8 cellular contexts compared by ENCODE assay signal in genomic region chrX:54180403-54180802, GRCh38. TPM values are rescaled to one million over a fixed set of nuclear protein-coding genes. Genes with fewer than 3 reads are reported as not detected.
A peak's percentile ranks its signal among the peaks of the same experiment; 100 is the strongest.
DNase-seq lines count a peak whose midpoint lies in the region; ATAC-seq, FAIRE-seq and TF ChIP-seq lines count a peak whose summit lies in the region.

No MANE protein-coding gene starts in this region.

- peaks cover 7 to 26% of the 10 kb centered on the region in 2 donors for H3K36me3 Mint-ChIP-seq in CD4-positive, alpha-beta memory T cell
- H3K36me3 Mint-ChIP-seq in astrocyte (ENCODE audit: low read depth, unreplicated experiment): no peaks in the 10 kb centered on the region
- H3K36me3 Mint-ChIP-seq in mesothelial cell of epicardium: no peaks in the 10 kb centered on the region

- H3K79me2 ChIP-seq in astrocyte (ENCODE audit: insufficient read depth, low read length) (peaks cover 73% of the 10 kb centered on the region), mesendoderm (ENCODE audit: control insufficient read depth, insufficient read depth, low read length) (peaks cover 24% of the 10 kb centered on the region)

- no peaks in the 10 kb centered on the region for H3K36me3 ChIP-seq in CD4-positive, alpha-beta memory T cell (ENCODE audit: insufficient read depth, low read length)
- no peaks in the 10 kb centered on the region for H3K36me3 ChIP-seq in astrocyte (ENCODE audit: insufficient read depth, low read length)
- no peaks in the 10 kb centered on the region for H3K36me3 ChIP-seq in mesendoderm (ENCODE audit: control insufficient read depth, insufficient read depth, low read length)

- H3K56ac ChIP-seq in mesendoderm (ENCODE audit: low read length): no peak overlapping the region

- H3K4me1 ChIP-seq in CD4-positive, alpha-beta memory T cell (ENCODE audit: insufficient read depth, low read length): peaks cover 29% of the 10 kb centered on the region
- H3K4me1 ChIP-seq in astrocyte (ENCODE audit: insufficient read depth, low read length) (peaks cover 20% of the 10 kb centered on the region), mesendoderm (ENCODE audit: control insufficient read depth, low read depth, low read length) (peaks cover 4% of the 10 kb centered on the region)

- H3K18ac ChIP-seq in mesendoderm (ENCODE audit: low read length): no peak overlapping the region

- peak overlapping the region in 7 of 8 donors; percentile 2 to 84 (median 37) for H3K4me3 Mint-ChIP-seq in CD4-positive, alpha-beta memory T cell
- H3K4me3 Mint-ChIP-seq in astrocyte (ENCODE audit: unreplicated experiment) (peak overlapping the region; percentile 92), mesothelial cell of epicardium (peak overlapping the region; percentile 72)

- H3K4me2 ChIP-seq in astrocyte (ENCODE audit: low read length) (peak overlapping the region; percentile 99), mesendoderm (ENCODE audit: low read length) (no peak overlapping the region)

- H4K8ac ChIP-seq in mesendoderm (ENCODE audit: low read depth, low read length): no peak overlapping the region

- H3K27ac ChIP-seq in CD4-positive, alpha-beta memory T cell (ENCODE audit: low read depth, low read length): no peak overlapping the region
- H3K27ac ChIP-seq in HL-60 (replicated peaks): no peak overlapping the region
- H3K27ac ChIP-seq in astrocyte (ENCODE audit: low read depth, low read length): peak overlapping the region; percentile 66
- no peak overlapping the region for H3K27ac ChIP-seq in substantia nigra (ENCODE audit: low read depth, low read length, poor library complexity, severe bottlenecking)
- H3K27ac ChIP-seq in mesendoderm (ENCODE audit: low read depth, low read length): no peak overlapping the region

- H3K9me3 Mint-ChIP-seq in CD4-positive, alpha-beta memory T cell: peaks cover 0 to 2% (median 0%) of the 10 kb centered on the region in 8 donors
- no peaks in the 10 kb centered on the region for H3K9me3 Mint-ChIP-seq in astrocyte (ENCODE audit: unreplicated experiment)
- peaks cover 28% of the 10 kb centered on the region for H3K9me3 Mint-ChIP-seq in mesothelial cell of epicardium

- no peak overlapping the region for H2AK5ac ChIP-seq in mesendoderm (ENCODE audit: low read length)

- no peak overlapping the region for H3K4me3 ChIP-seq in CD4-positive, alpha-beta memory T cell (ENCODE audit: low read length in 2 of 2)
- H3K4me3 ChIP-seq in HL-60 (replicated peaks; ENCODE audit: insufficient read depth, low read length) (peak overlapping the region; percentile 65), astrocyte (ENCODE audit: insufficient read depth, low read depth, low read length) (peak overlapping the region; percentile 69), mesendoderm (ENCODE audit: low read length) (no peak overlapping the region)

- peaks cover 31% of the 10 kb centered on the region for H4K20me1 ChIP-seq in astrocyte (ENCODE audit: insufficient read depth, low read length)

- no peak overlapping the region for H3K4ac ChIP-seq in mesendoderm (ENCODE audit: low read depth, low read length)

- H3K27ac Mint-ChIP-seq in CD4-positive, alpha-beta memory T cell: peak overlapping the region in 1 of 7 donors; percentile 42
- H3K27ac Mint-ChIP-seq in astrocyte (ENCODE audit: unreplicated experiment) (peak overlapping the region; percentile 87), mesothelial cell of epicardium (peak overlapping the region; percentile 66)

- POLR2A ChIA-PET in CD4-positive, alpha-beta memory T cell (lab: Charles Lee; ENCODE audit: partially characterized antibody): interaction anchor here (1.2 kb wide), 1 partner anchor 12 kb away, joined by 3 read pairs; no protein-coding TSS in a partner anchor

- no peaks in the 10 kb centered on the region for H3K27me3 Mint-ChIP-seq in CD4-positive, alpha-beta memory T cell
- H3K27me3 Mint-ChIP-seq in astrocyte (ENCODE audit: low read depth, unreplicated experiment) (no peaks in the 10 kb centered on the region), mesothelial cell of epicardium (ENCODE audit: low read depth) (no peaks in the 10 kb centered on the region)

- CTCF ChIA-PET in CD4-positive, alpha-beta memory T cell (lab: Charles Lee; ENCODE audit: partially characterized antibody): no interaction called here

- intact Hi-C loops in CD4-positive, alpha-beta memory T cell (cut with micrococcal nuclease): loop anchor here (5.0 kb wide), 1 partner anchor 177 kb away; the partner anchor contains the start of gene WNK3

- peak overlapping the region; percentile 83 for H3K9ac ChIP-seq in astrocyte (ENCODE audit: low read length)
- no peak overlapping the region for H3K9ac ChIP-seq in mesendoderm (ENCODE audit: low read length)

- no peaks in the 10 kb centered on the region for H3K79me1 ChIP-seq in mesendoderm (ENCODE audit: low read length)

- TF ChIP-seq CTCF in HL-60 (IDR thresholded peaks at IDR 0.05; ENCODE audit: insufficient read depth, low read length) (no peak), astrocyte (IDR thresholded peaks at IDR 0.05; ENCODE audit: insufficient read depth, low read depth, low read length) (no peak), mesothelial cell of epicardium (IDR thresholded peaks at IDR 0.05; ENCODE audit: unreplicated experiment) (no peak)

- no peak for DNase-seq in CD4-positive, alpha-beta memory T cell
- DNase-seq in HL-60 (ENCODE audit: low read depth in 1 of 2, low spot score in 1 of 2) (no peak), astrocyte (ENCODE audit: low read depth) (peak; percentile 48), mesothelial cell of epicardium (ENCODE audit: low spot score in 2 of 2, unreplicated experiment in 2 of 2) (no peak), substantia nigra (lab: John Stamatoyannopoulos, UW) (no peak), mesendoderm (no peak)

- no peak for FAIRE-seq in astrocyte (lab: Jason Lieb, UNC)

- no peak overlapping the region for H3K23ac ChIP-seq in mesendoderm (ENCODE audit: low read length)

- no peaks in the 10 kb centered on the region for H3K9me3 ChIP-seq in CD4-positive, alpha-beta memory T cell (ENCODE audit: control insufficient read depth in 1 of 2, low read length in 2 of 2)
- H3K9me3 ChIP-seq in astrocyte (ENCODE audit: insufficient read depth, low read depth, low read length): no peaks in the 10 kb centered on the region

- H3K27me3 ChIP-seq in CD4-positive, alpha-beta memory T cell (ENCODE audit: insufficient read depth, low read length): no peaks in the 10 kb centered on the region
- H3K27me3 ChIP-seq in HL-60 (ENCODE audit: insufficient read depth, poor library complexity, severe bottlenecking) (no peaks in the 10 kb centered on the region), astrocyte (ENCODE audit: insufficient read depth, low read length) (no peaks in the 10 kb centered on the region), mesendoderm (ENCODE audit: insufficient read depth, low read length, poor library complexity) (no peaks in the 10 kb centered on the region)

- H4K5ac ChIP-seq in mesendoderm (ENCODE audit: low read length): no peak overlapping the region

- no peak for ATAC-seq in HG03432 (IDR thresholded peaks at IDR 0.05; ENCODE audit: unreplicated experiment)
- no peak for ATAC-seq in HG03354 (IDR thresholded peaks at IDR 0.05; ENCODE audit: poor library complexity, severe bottlenecking, unreplicated experiment)

- H2BK15ac ChIP-seq in mesendoderm (replicated peaks; ENCODE audit: low read depth): no peak overlapping the region

- no peak overlapping the region for H2AFZ ChIP-seq in astrocyte (ENCODE audit: low read depth, low read length)

- no peak overlapping the region for H2BK120ac ChIP-seq in mesendoderm (ENCODE audit: low read depth, low read length)

- no peak overlapping the region for H2BK5ac ChIP-seq in mesendoderm (ENCODE audit: low read length)

- WGBS in mesendoderm (ENCODE audit: extremely low coverage, insufficient coverage, low lambda C conversion rate): no CpG with 5 or more reads among the region's 4 CpGs

- peaks cover 34 to 62% (median 52%) of the 10 kb centered on the region in 4 donors for H3K4me1 Mint-ChIP-seq in CD4-positive, alpha-beta memory T cell
- H3K4me1 Mint-ChIP-seq in astrocyte (ENCODE audit: low read depth, unreplicated experiment) (peaks cover 30% of the 10 kb centered on the region), mesothelial cell of epicardium (peaks cover 42% of the 10 kb centered on the region)

RNA-seq across cellular contexts. Expression of gene FAM120C, which starts 2.7 kb away (rescaled TPM):
- total RNA-seq in CD4-positive, alpha-beta memory T cell: 10 to 100 TPM; 17.6 to 21.1 TPM
- polyA plus RNA-seq in CD4-positive, alpha-beta memory T cell: 1 to 10 TPM; 4.0 to 5.3 TPM
- total RNA-seq in astrocyte (6.0 and 6.9 TPM in 2 replicates), mesothelial cell of epicardium (12.5 to 16.1 TPM (median 13.8 TPM) in 3 replicates)
- 4.2 TPM for polyA plus RNA-seq in mesendoderm (2013, experiment 1 of 2)
- polyA plus RNA-seq in mesendoderm (2013, experiment 2 of 2): 3.9 TPM

Comparison
In these comparisons a context has a peak if more than half of its experiments do, and no peak if none do; other contexts are left out.
1. H3K4me3 ChIP-seq: peak in HL-60 (single experiment) and astrocyte (single experiment); none in CD4-positive, alpha-beta memory T cell (0 of 2) and mesendoderm (single experiment).
2. H3K4me3 Mint-ChIP-seq: peak in every context shown above with its lines; median percentile 92 in astrocyte; 72 in mesothelial cell of epicardium; 37 in CD4-positive, alpha-beta memory T cell.